ENCODE assay signal across 2 cellular contexts in genomic region chr1:204174958-204175357, GRCh38.
A peak's percentile ranks its signal among the peaks of the same experiment; 100 is the strongest.
TF ChIP-seq lines count a peak whose summit lies in the region.

No MANE protein-coding gene starts in this region.

TF ChIP-seq in HCT116, 20 proteins besides CTCF, POLR2A, EP300 and RAD21:
- TF ChIP-seq FOSL1 (IDR thresholded peaks at IDR 0.05; ENCODE audit: low read depth) (peak; percentile 33; the same call in 1 of the 2 replicates), ATF3 (IDR thresholded peaks at IDR 0.05) (no peak)

TF ChIP-seq in IMR-90, 13 proteins besides CTCF, POLR2A, EP300 and RAD21:
- TF ChIP-seq CEBPB (IDR thresholded peaks at IDR 0.05; ENCODE audit: low read depth, low read length), result no peak
- no peak for TF ChIP-seq ELK1 (IDR thresholded peaks at IDR 0.05; ENCODE audit: borderline replicate concordance, low read depth, low read length)
- TF ChIP-seq MAFK (IDR thresholded peaks at IDR 0.05; ENCODE audit: low read depth, low read length), result no peak
- no peak for TF ChIP-seq RCOR1 (IDR thresholded peaks at IDR 0.05; ENCODE audit: insufficient replicate concordance, low read length)
- TF ChIP-seq MAZ (IDR thresholded peaks at IDR 0.05; ENCODE audit: borderline replicate concordance, low read depth, low read length), result no peak
- no peak for TF ChIP-seq NFE2L2 (IDR thresholded peaks at IDR 0.05; ENCODE audit: low read depth, low read length)
- TF ChIP-seq RFX5 (IDR thresholded peaks at IDR 0.05; ENCODE audit: low read depth, low read length), result no peak
- no peak for TF ChIP-seq SMC3 (IDR thresholded peaks at IDR 0.05; ENCODE audit: low read depth, low read length)
- TF ChIP-seq MXI1 (IDR thresholded peaks at IDR 0.05; ENCODE audit: borderline replicate concordance, low read depth, low read length), result no peak
- TF ChIP-seq USF2 (IDR thresholded peaks at IDR 0.05; ENCODE audit: low read depth, low read length), result no peak
- TF ChIP-seq FOS (IDR thresholded peaks at IDR 0.05; ENCODE audit: low read depth, low read length), result no peak
- no peak for TF ChIP-seq CHD1 (IDR thresholded peaks at IDR 0.05; ENCODE audit: low read depth, low read length)
- TF ChIP-seq BHLHE40 (IDR thresholded peaks at IDR 0.05; ENCODE audit: low read depth, low read length), result no peak
